Comparison of ENCODE assay signal across 25 cellular contexts in genomic region chr1:42318601-42319000, GRCh38. TPM values are rescaled to one million over a fixed set of nuclear protein-coding genes. Genes with fewer than 3 reads are reported as not detected.
DNase-seq lines count a peak whose midpoint lies in the region; ATAC-seq, FAIRE-seq and TF ChIP-seq lines count a peak whose summit lies in the region.
"Had no signal": no experiment of that assay in that cellular context is flagged by ENCODE, and none has a peak within 500 bp of the region (broad histone marks: within the 10 kb centered on the region; RNA-seq: fewer than 3 reads in every experiment).

No MANE protein-coding gene starts in this region.

- intact Hi-C loops in left ventricle myocardium inferior (cut with micrococcal nuclease) (no loop called here), cardiac septum (cut with DNase I) (no loop called here), gastrocnemius medialis (cut with DNase I; ENCODE audit: low total_unique reads) (no loop called here)

- no peaks in the 10 kb centered on the region for H3K9me3 Mint-ChIP-seq in effector memory CD8-positive, alpha-beta T cell
- H3K9me3 Mint-ChIP-seq: dendritic cell treated with granulocyte-macrophage colony-stimulating factor and Interleukin-4, amounts not matched to agents 40 ng/mL and 50 ng/mL, for 4 days; stimulated activated naive CD8-positive, alpha-beta T cell treated with anti-CD3 and anti-CD28 coated beads, Interleukin-15, amount 100 ng/mL, for 72 hours; T-helper 1 cell treated with Interleukin-12 subunit alpha and Interleukin-12 subunit beta and Interleukin-4 antibody, amounts not matched to agents 30 μg/mL and 1 μg/mL, for 36 hours had no signal

- H3K9me3 ChIP-seq in left ventricle myocardium inferior (replicated peaks) (no peaks in the 10 kb centered on the region), gastrocnemius medialis (no peaks in the 10 kb centered on the region)
- H3K9me3 ChIP-seq: HAP-1, transverse colon had no signal

- no peaks in the 10 kb centered on the region for H3K36me3 Mint-ChIP-seq in effector memory CD8-positive, alpha-beta T cell (ENCODE audit: insufficient read depth)

- TF ChIP-seq CTCF in left ventricle myocardium inferior (IDR thresholded peaks at IDR 0.05; ENCODE audit: borderline replicate concordance): no peak
- TF ChIP-seq CTCF in gastrocnemius medialis (IDR thresholded peaks at IDR 0.05 in 4 of 5, conservative IDR thresholded peaks at IDR 0.05 in 1 of 5): no peak

- H3K36me3 ChIP-seq in left ventricle myocardium inferior (no peaks in the 10 kb centered on the region), gastrocnemius medialis (no peaks in the 10 kb centered on the region)
- H3K36me3 ChIP-seq: transverse colon had no signal

- TF ChIP-seq POLR2A in H54 (IDR thresholded peaks at IDR 0.05; ENCODE audit: low read depth, low read length) (no peak), gastrocnemius medialis (IDR thresholded peaks at IDR 0.05) (no peak)

- in situ Hi-C loops in gastrocnemius medialis (cut with MboI; ENCODE audit: low sequenced_read_pairs in 4 of 4): no loop called here

- H3K4me1 ChIP-seq in left ventricle myocardium inferior (peaks cover 95% of the 10 kb centered on the region), gastrocnemius medialis (peaks cover 88 to 95% of the 10 kb centered on the region in 2 donors)

- H3K27me3 ChIP-seq in left ventricle myocardium inferior (ENCODE audit: low read depth): no peaks in the 10 kb centered on the region
- no peaks in the 10 kb centered on the region for H3K27me3 ChIP-seq in gastrocnemius medialis
- H3K27me3 ChIP-seq: transverse colon had no signal

- ATAC-seq in effector memory CD8-positive, alpha-beta T cell (replicated peaks): no peak
- ATAC-seq in gastrocnemius medialis (no peak), GM19467 (IDR thresholded peaks at IDR 0.05; ENCODE audit: unreplicated experiment) (no peak), GM21360 (IDR thresholded peaks at IDR 0.05; ENCODE audit: unreplicated experiment) (no peak)
- ATAC-seq: activated CD8-positive, alpha-beta memory T cell treated with anti-CD3 and anti-CD28 coated beads, Interleukin-2, amount 10 ng/mL, durations not matched to agents 7 days and 5 days; right cardiac atrium; stimulated activated naive CD8-positive, alpha-beta T cell treated with anti-CD3 and anti-CD28 coated beads, Interleukin-15, amount 100 ng/mL, for 72 hours had no signal

- H3K27me3 Mint-ChIP-seq in effector memory CD8-positive, alpha-beta T cell: no peaks in the 10 kb centered on the region
- H3K27me3 Mint-ChIP-seq: activated CD8-positive, alpha-beta memory T cell treated with anti-CD3 and anti-CD28 coated beads, Interleukin-2, amount 10 ng/mL, durations not matched to agents 7 days and 5 days; dendritic cell treated with granulocyte-macrophage colony-stimulating factor and Interleukin-4, amounts not matched to agents 40 ng/mL and 50 ng/mL, for 4 days; stimulated activated naive CD8-positive, alpha-beta T cell treated with anti-CD3 and anti-CD28 coated beads, Interleukin-15, amount 100 ng/mL, for 72 hours had no signal

- peak overlapping the region; percentile 80 for H3K27ac ChIP-seq in left ventricle myocardium inferior (replicated peaks)
- peak overlapping the region; percentile 75 to 87 (median 84) for H3K27ac ChIP-seq in gastrocnemius medialis

- DNase-seq in left ventricle myocardium inferior: no peak
- no peak for DNase-seq in cardiac septum (ENCODE audit: low spot score)
- no peak for DNase-seq in H54 (ENCODE audit: insufficient read length, low spot score)
- no peak for DNase-seq in effector memory CD8-positive, alpha-beta T cell
- DNase-seq in gastrocnemius medialis: no peak
- DNase-seq in stimulated activated CD4-positive, alpha-beta T cell treated with anti-CD3 and anti-CD28 coated beads, Interleukin-2, amount 100 ng/mL, for 24 hours: no peak
- DNase-seq: activated CD4-positive, alpha-beta T cell treated with anti-CD3 and anti-CD28 coated beads for 1 hour; activated CD8-positive, alpha-beta memory T cell treated with anti-CD3 and anti-CD28 coated beads, Interleukin-2, amount 10 ng/mL, durations not matched to agents 7 days and 5 days; amygdala; DMS 273 treated with DMSO at 0.1 percent for 48 hours; glutamatergic neuron; Kasumi-1; NCI-H187; NCI-H2227 treated with DMSO at 0.1 percent for 48 hours; NCI-H748 treated with DMSO at 0.1 percent for 48 hours; occipital lobe; right cardiac atrium; RPMI8226; stimulated activated naive CD8-positive, alpha-beta T cell treated with anti-CD3 and anti-CD28 coated beads, Interleukin-15, amount 100 ng/mL, for 72 hours; transverse colon had no signal

- no peak overlapping the region for H3K4me3 Mint-ChIP-seq in effector memory CD8-positive, alpha-beta T cell
- H3K4me3 Mint-ChIP-seq: activated CD8-positive, alpha-beta memory T cell treated with anti-CD3 and anti-CD28 coated beads, Interleukin-2, amount 10 ng/mL, durations not matched to agents 7 days and 5 days; dendritic cell treated with granulocyte-macrophage colony-stimulating factor and Interleukin-4, amounts not matched to agents 40 ng/mL and 50 ng/mL, for 4 days had no signal

- H3K4me3 ChIP-seq in left ventricle myocardium inferior: no peak overlapping the region
- H3K4me3 ChIP-seq in gastrocnemius medialis: no peak overlapping the region
- H3K4me3 ChIP-seq: HAP-1, transverse colon had no signal

- H3K4me1 Mint-ChIP-seq in effector memory CD8-positive, alpha-beta T cell (ENCODE audit: low read depth in 2 of 2): peaks cover 66 to 83% of the 10 kb centered on the region in 2 donors

- FAIRE-seq in H54 (lab: Jason Lieb, UNC): peak; percentile 68

- peak overlapping the region; percentile 88 to 90 for H3K27ac Mint-ChIP-seq in effector memory CD8-positive, alpha-beta T cell
- H3K27ac Mint-ChIP-seq: dendritic cell treated with granulocyte-macrophage colony-stimulating factor and Interleukin-4, amounts not matched to agents 40 ng/mL and 50 ng/mL, for 4 days; stimulated activated naive CD8-positive, alpha-beta T cell treated with anti-CD3 and anti-CD28 coated beads, Interleukin-15, amount 100 ng/mL, for 72 hours; T-helper 1 cell treated with Interleukin-12 subunit alpha and Interleukin-12 subunit beta and Interleukin-4 antibody, amounts not matched to agents 30 μg/mL and 1 μg/mL, for 36 hours had no signal

RNA-seq across cellular contexts. Expression of gene FOXJ3, which starts 16.4 kb away (rescaled TPM):
- total RNA-seq in left ventricle myocardium inferior: 40.7 TPM
- 46.2 TPM for total RNA-seq in cardiac septum
- 10 to 100 TPM; 39.4 to 81.0 (median 56.3) TPM for total RNA-seq in gastrocnemius medialis
